ENCODE assay signal across 1 cellular context in genomic region chr5:108727639-108728565, GRCh38.
TF ChIP-seq lines count a peak whose summit lies in the region.

No MANE protein-coding gene starts in this region.

TF ChIP-seq in HepG2, 621 proteins besides CTCF, POLR2A, EP300 and RAD21 (continued from another document and continues in another):
- TF ChIP-seq EZH2 (conservative IDR thresholded peaks at IDR 0.05; ENCODE audit: low read depth, low read length) (no peak), SMYD3 (CRISPR knock-in tag; IDR thresholded peaks at IDR 0.05) (no peak), ARNTL (CRISPR knock-in tag; IDR thresholded peaks at IDR 0.05) (no peak), ZNF605 (CRISPR knock-in tag; IDR thresholded peaks at IDR 0.05) (peak; percentile 92), HNF1B (CRISPR knock-in tag; IDR thresholded peaks at IDR 0.05) (peak; percentile 92; the same call in 1 of the 2 replicates), BORCS8-MEF2B (CRISPR knock-in tag; IDR thresholded peaks at IDR 0.05) (peak; percentile 61; the same call in 1 of the 2 replicates), ZNF607 (CRISPR knock-in tag; IDR thresholded peaks at IDR 0.05; ENCODE audit: borderline replicate concordance) (peak; percentile 97; the same call in 1 of the 2 replicates), ZBTB26 (CRISPR knock-in tag; IDR thresholded peaks at IDR 0.05; ENCODE audit: borderline replicate concordance) (peak; percentile 57; the same call in 1 of the 2 replicates), ELF1 (CRISPR knock-in tag; IDR thresholded peaks at IDR 0.05) (0 out of 2 replicates have a peak, but pooled peaks have one; percentile 53), CREB3 (CRISPR knock-in tag; IDR thresholded peaks at IDR 0.05) (no peak), RXRA (CRISPR knock-in tag; IDR thresholded peaks at IDR 0.05) (peak; percentile 77), JARID2 (CRISPR knock-in tag; IDR thresholded peaks at IDR 0.05; ENCODE audit: insufficient replicate concordance) (no peak), ZNF75D (CRISPR knock-in tag; IDR thresholded peaks at IDR 0.05; ENCODE audit: borderline replicate concordance) (no peak), TFE3 (CRISPR knock-in tag; IDR thresholded peaks at IDR 0.05) (0 out of 2 replicates have a peak, but pooled peaks have one; percentile 22), TEF (CRISPR knock-in tag; IDR thresholded peaks at IDR 0.05) (no peak), ZNF678 (CRISPR knock-in tag; IDR thresholded peaks at IDR 0.05) (0 out of 2 replicates have a peak, but pooled peaks have one; percentile 74), ATAD3A (CRISPR knock-in tag; IDR thresholded peaks at IDR 0.05) (peak; percentile 79; the same call in 1 of the 2 replicates), ESRRA (CRISPR knock-in tag; IDR thresholded peaks at IDR 0.05; ENCODE audit: low read depth) (0 out of 2 replicates have a peak, but pooled peaks have one; percentile 34), FOXO4 (CRISPR knock-in tag; conservative IDR thresholded peaks at IDR 0.05) (no peak), ZNF512B (CRISPR knock-in tag; IDR thresholded peaks at IDR 0.05; ENCODE audit: borderline replicate concordance) (no peak; the same call in 1 of the 2 replicates), ZNF407 (CRISPR knock-in tag; IDR thresholded peaks at IDR 0.05; ENCODE audit: not compliant biosample characterization) (peak; percentile 81), ZNF737 (CRISPR knock-in tag; IDR thresholded peaks at IDR 0.05; ENCODE audit: borderline replicate concordance) (no peak; the same call in 1 of the 2 replicates), FOXA1 (IDR thresholded peaks at IDR 0.05) (no peak), FOXA1 (CRISPR knock-in tag; IDR thresholded peaks at IDR 0.05) (peak; percentile 28; the same call in 1 of the 2 replicates), MTA1 (CRISPR knock-in tag; IDR thresholded peaks at IDR 0.05; ENCODE audit: borderline replicate concordance) (no peak; the same call in 1 of the 2 replicates), ZNF557 (CRISPR knock-in tag; IDR thresholded peaks at IDR 0.05) (no peak; the same call in 1 of the 2 replicates), SP140L (CRISPR knock-in tag; IDR thresholded peaks at IDR 0.05; ENCODE audit: borderline replicate concordance) (no peak), ZNF205 (CRISPR knock-in tag; IDR thresholded peaks at IDR 0.05) (peak; percentile 65; the same call in 1 of the 2 replicates), CEBPG (CRISPR knock-in tag; IDR thresholded peaks at IDR 0.05) (peak; percentile 38; the same call in 1 of the 2 replicates), AKAP8 (CRISPR knock-in tag; IDR thresholded peaks at IDR 0.05) (no peak), THAP8 (CRISPR knock-in tag; IDR thresholded peaks at IDR 0.05; ENCODE audit: borderline replicate concordance) (peak; percentile 88; the same call in 1 of the 2 replicates), ZFP36 (IDR thresholded peaks at IDR 0.05; ENCODE audit: borderline replicate concordance, low read depth, low read length, partially characterized antibody) (no peak), NCOR1 (IDR thresholded peaks at IDR 0.05; ENCODE audit: borderline replicate concordance, low read length) (no peak), TAF15 (IDR thresholded peaks at IDR 0.05; ENCODE audit: low read depth, low read length, poor library complexity, severe bottlenecking) (no peak), PBX3 (CRISPR knock-in tag; IDR thresholded peaks at IDR 0.05; ENCODE audit: borderline replicate concordance) (no peak), ZNF367 (CRISPR knock-in tag; IDR thresholded peaks at IDR 0.05; ENCODE audit: borderline replicate concordance) (no peak), MBNL3 (CRISPR knock-in tag; conservative IDR thresholded peaks at IDR 0.05) (no peak), CBFB (CRISPR knock-in tag; IDR thresholded peaks at IDR 0.05) (0 out of 2 replicates have a peak, but pooled peaks have one; percentile 75)
